In the genomic region with DNA sequence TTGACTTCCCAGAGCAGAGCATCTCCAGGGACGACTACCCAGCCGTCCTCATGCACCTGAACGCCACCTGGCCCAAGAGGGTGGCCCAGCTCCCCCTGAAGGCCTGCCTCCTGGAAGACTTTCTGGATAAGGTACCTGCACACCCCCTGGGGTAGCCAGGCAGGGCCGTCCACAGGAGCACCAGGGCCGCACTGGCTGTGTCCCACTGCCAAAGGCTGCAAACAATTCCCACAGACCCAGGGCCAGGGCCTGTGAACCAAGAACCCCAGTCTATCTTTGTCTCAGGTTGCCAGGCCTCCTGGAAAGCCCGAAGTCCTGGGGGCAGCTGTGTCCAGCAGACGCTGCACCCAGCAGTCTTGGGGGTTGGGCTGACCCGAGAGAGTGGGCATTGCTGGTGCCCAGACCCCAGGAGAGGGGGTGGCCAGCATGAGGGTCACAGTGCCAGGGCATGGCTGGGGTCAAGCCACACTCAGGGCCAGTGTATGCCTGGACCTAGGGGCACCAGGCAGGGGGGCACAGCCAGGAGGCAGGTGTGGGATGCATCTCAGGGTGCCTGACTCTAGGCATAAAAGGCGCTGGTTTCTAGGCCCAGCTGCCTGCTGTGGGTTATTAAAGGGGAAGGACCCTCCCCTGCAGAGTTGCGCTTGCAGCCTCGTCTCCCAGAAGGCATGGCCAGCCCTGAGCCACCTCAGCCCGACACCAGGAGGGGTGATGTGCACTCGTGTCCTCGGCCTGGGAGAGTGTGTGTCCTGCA, we compare ENCODE assay signal across 23 cellular contexts. TPM values are rescaled to one million over a fixed set of nuclear protein-coding genes. Genes with fewer than 3 reads are reported as not detected.
DNase-seq lines count a peak whose midpoint lies in the region; ATAC-seq, FAIRE-seq and TF ChIP-seq lines count a peak whose summit lies in the region.
"Had no signal": no experiment of that assay in that cellular context is flagged by ENCODE, and none has a peak within 500 bp of the region (broad histone marks: within the 10 kb centered on the region; RNA-seq: fewer than 3 reads in every experiment).

No MANE protein-coding gene starts in this region.

- CTCF ChIA-PET in HepG2 (lab: Yijun Ruan, JAX; ENCODE audit: low intra/inter-chr PET ratio, low total read pairs), result no interaction called here

- H3K27me3 ChIP-seq in HepG2 (ENCODE audit: control insufficient read depth in 1 of 2, insufficient read depth in 2 of 2, low read length in 2 of 2) (peaks cover 11 to 62% of the 10 kb centered on the region in 2 experiments), right lobe of liver (no peaks in the 10 kb centered on the region)

- POLR2A ChIA-PET in HepG2 (lab: Yijun Ruan, JAX), result no interaction called here

- no peak overlapping the region for H2AFZ ChIP-seq in HepG2 (ENCODE audit: low read length)

- H3K4me3 ChIP-seq in HepG2 (replicated peaks in 1 of 3; ENCODE audit: insufficient read depth in 1 of 3, low read depth in 2 of 3, low read length in 3 of 3), result no peak overlapping the region
- no peak overlapping the region for H3K4me3 ChIP-seq in right lobe of liver

- no peaks in the 10 kb centered on the region for H3K79me2 ChIP-seq in HepG2 (ENCODE audit: insufficient read depth, low read length)

- H3K9ac ChIP-seq in HepG2 (ENCODE audit: insufficient read depth, low read depth, low read length), result no peak overlapping the region

- TF ChIP-seq EP300 in HepG2 (IDR thresholded peaks at IDR 0.05; ENCODE audit: low read depth in 2 of 2, low read length in 2 of 2) (no peak), HepG2 (CRISPR knock-in tag; IDR thresholded peaks at IDR 0.05; ENCODE audit: borderline replicate concordance) (no peak)

- DNase-seq in HepG2 (ENCODE audit: low spot score) (no peak), right lobe of liver (no peak), ELF-1 (ENCODE audit: low read depth, low spot score) (peak; percentile 16), NCI-H69 (lab: John Stamatoyannopoulos, UW) (peak; percentile 10), urothelium cell line (ENCODE audit: low spot score) (no peak), SKM-1 treated with dmso at 0.1 percent for 144 hours (lab: John Stamatoyannopoulos, UW; ENCODE audit: unreplicated experiment) (no peak), cerebellar nuclear complex (lab: John Stamatoyannopoulos, UW) (no peak)
- DNase-seq: C1 segment of cervical spinal cord; Calu3; CD4-positive, alpha-beta memory T cell; COR-L47; DMS79; EL; GF-D8; GOT3; HCEC 1CT had no signal

- intact Hi-C loops in HepG2 (cut with micrococcal nuclease; ENCODE audit: unreplicated experiment) (no loop called here), right lobe of liver (cut with DNase I) (no loop called here)

- no peak for ATAC-seq in HepG2
- no peak for ATAC-seq in right lobe of liver

- peaks cover 7% of the 10 kb centered on the region; the same call in 1 of the 2 replicates for H4K20me1 ChIP-seq in HepG2 (ENCODE audit: insufficient read depth, low read length)

- H3K36me3 ChIP-seq in HepG2 (replicated peaks in 1 of 2; ENCODE audit: control insufficient read depth in 1 of 2, insufficient read depth in 2 of 2, low read length in 2 of 2) (no peaks in the 10 kb centered on the region), right lobe of liver (no peaks in the 10 kb centered on the region)

- H3K9me3 ChIP-seq in HepG2 (ENCODE audit: low read length), result no peaks in the 10 kb centered on the region
- H3K9me3 ChIP-seq in right lobe of liver, result no peaks in the 10 kb centered on the region

- in situ Hi-C loops in HepG2 (cut with HindIII; ENCODE audit: extremely low pct_ligation_motif_present, low pct_unique_long_range_greater_than_20kb), result no loop called here

- 4% methylated on average over 5 of the region's 14 CpGs for WGBS in HepG2 (ENCODE audit: low lambda C conversion rate)
- no CpG with 5 or more reads among the region's 14 CpGs for WGBS in right lobe of liver (ENCODE audit: insufficient coverage, low coverage, low lambda C conversion rate, missing lambda C conversion rate)

- FAIRE-seq in HepG2 (lab: Jason Lieb, UNC), result no peak
- FAIRE-seq in urothelium cell line (lab: Jason Lieb, UNC), result peak; percentile 71
- FAIRE-seq: GM12891, GM18507 had no signal

- TF ChIP-seq CTCF in HepG2 (CRISPR knock-in tag; IDR thresholded peaks at IDR 0.05) (no peak), right lobe of liver (IDR thresholded peaks at IDR 0.05) (no peak)

- no peak for TF ChIP-seq RAD21 in HepG2 (CRISPR knock-in tag; IDR thresholded peaks at IDR 0.05)

- peaks cover 3% of the 10 kb centered on the region; the same call in 1 of the 2 replicates for H3K4me1 ChIP-seq in HepG2 (ENCODE audit: insufficient read depth, low read length)
- H3K4me1 ChIP-seq in right lobe of liver, result no peaks in the 10 kb centered on the region

- TF ChIP-seq POLR2A in HepG2 (IDR thresholded peaks at IDR 0.05; ENCODE audit: insufficient read depth in 1 of 2, low read depth in 2 of 2, low read length in 2 of 2) (no peak), right lobe of liver (IDR thresholded peaks at IDR 0.05) (no peak)

- H3K27ac ChIP-seq in HepG2 (ENCODE audit: extremely low read length, insufficient read depth, low read length) (no peak overlapping the region), right lobe of liver (no peak overlapping the region)

- H3K4me2 ChIP-seq in HepG2 (ENCODE audit: low read depth, low read length), result no peak overlapping the region

- no TSS peak for BruUV-seq in HepG2 (replicated peaks; lab: Mats Ljungman, UMichigan)

RNA-seq across cellular contexts. Expression of gene SLC6A18, which starts 17.7 kb away (rescaled TPM):
- total RNA-seq in HepG2 (2016; rRNA removed; fragmentation: Illumina TruSeq; extraction: Trizol) (not detected in 2 replicates), right lobe of liver (not detected)
- not detected in 2 replicates for total RNA-seq in HepG2 (2016; cell fraction: cytosol; rRNA removed; fragmentation: Illumina TruSeq; extraction: Trizol; ENCODE audit: low read depth)
- total RNA-seq in HepG2 (2016; cell fraction: insoluble cytoplasmic fraction; rRNA removed; fragmentation: Illumina TruSeq; extraction: Trizol), result not detected in 2 replicates
- not detected in 2 replicates for total RNA-seq in HepG2 (2016; cell fraction: membrane; rRNA removed; fragmentation: Illumina TruSeq; extraction: Trizol)
- total RNA-seq in HepG2 (2016; cell fraction: nucleus; rRNA removed; fragmentation: Illumina TruSeq; extraction: Trizol), result not detected in 2 replicates
- not detected in 2 replicates for polyA plus RNA-seq in HepG2 (2011; rRNA removed)
- polyA plus RNA-seq in HepG2 (2011; cell fraction: cytosol; rRNA removed), result not detected in 2 replicates
- polyA plus RNA-seq in HepG2 (2011; cell fraction: nucleus; rRNA removed), result not detected in 2 replicates
- not detected in 2 replicates for polyA plus RNA-seq in HepG2 (2012)
- polyA plus RNA-seq in HepG2 (2016; cell fraction: cytosol; fragmentation: Illumina TruSeq; extraction: Trizol; ENCODE audit: low read depth), result not detected in 2 replicates
- polyA plus RNA-seq in HepG2 (2016; cell fraction: insoluble cytoplasmic fraction; fragmentation: Illumina TruSeq; extraction: Trizol; ENCODE audit: low read depth), result not detected in 2 replicates
- polyA plus RNA-seq in HepG2 (2016; cell fraction: membrane; fragmentation: Illumina TruSeq; extraction: Trizol; ENCODE audit: low read depth), result not detected in 2 replicates
- polyA plus RNA-seq in HepG2 (2016; cell fraction: nucleus; fragmentation: Illumina TruSeq; extraction: Trizol; ENCODE audit: insufficient read depth, low read depth), result not detected in 2 replicates
- polyA minus RNA-seq in HepG2 (2011; rRNA and poly(A)+ RNA removed; ENCODE audit: low replicate concordance), result not detected in 2 replicates
- not detected in 2 replicates for polyA minus RNA-seq in HepG2 (2011; cell fraction: cytosol; rRNA and poly(A)+ RNA removed)
- polyA minus RNA-seq in HepG2 (2011; cell fraction: nucleus; rRNA and poly(A)+ RNA removed), result not detected in 2 replicates
- total RNA-seq: A172; A673; Calu3; CD4-positive, alpha-beta memory T cell; G401; H7 had no signal
- polyA plus RNA-seq: BJ; CD4-positive, alpha-beta memory T cell had no signal

RNA-seq across cellular contexts. Expression of gene SLC6A19, which starts 41.5 kb away (rescaled TPM):
- total RNA-seq in HepG2 (2016; rRNA removed; fragmentation: Illumina TruSeq; extraction: Trizol) (0.02 TPM in 1 of 2 replicates, not detected in the other), right lobe of liver (under 1 TPM; 0.12 to 0.93 (median 0.41) TPM)
- total RNA-seq in HepG2 (2016; cell fraction: cytosol; rRNA removed; fragmentation: Illumina TruSeq; extraction: Trizol; ENCODE audit: low read depth), result not detected in 2 replicates
- total RNA-seq in HepG2 (2016; cell fraction: insoluble cytoplasmic fraction; rRNA removed; fragmentation: Illumina TruSeq; extraction: Trizol), result 0.06 TPM in 1 of 2 replicates, not detected in the other
- not detected in 2 replicates for total RNA-seq in HepG2 (2016; cell fraction: membrane; rRNA removed; fragmentation: Illumina TruSeq; extraction: Trizol)
- total RNA-seq in HepG2 (2016; cell fraction: nucleus; rRNA removed; fragmentation: Illumina TruSeq; extraction: Trizol), result not detected in 2 replicates
- polyA plus RNA-seq in HepG2 (2011; rRNA removed), result 0.01 TPM in 1 of 2 replicates, not detected in the other
- 0.01 TPM in 1 of 2 replicates, not detected in the other for polyA plus RNA-seq in HepG2 (2011; cell fraction: cytosol; rRNA removed)
- polyA plus RNA-seq in HepG2 (2011; cell fraction: nucleus; rRNA removed), result 0.06 and 0.07 TPM in 2 replicates
- polyA plus RNA-seq in HepG2 (2012), result not detected in 2 replicates
- not detected in 2 replicates for polyA plus RNA-seq in HepG2 (2016; cell fraction: cytosol; fragmentation: Illumina TruSeq; extraction: Trizol; ENCODE audit: low read depth)
- not detected in 2 replicates for polyA plus RNA-seq in HepG2 (2016; cell fraction: insoluble cytoplasmic fraction; fragmentation: Illumina TruSeq; extraction: Trizol; ENCODE audit: low read depth)
- polyA plus RNA-seq in HepG2 (2016; cell fraction: membrane; fragmentation: Illumina TruSeq; extraction: Trizol; ENCODE audit: low read depth), result not detected in 2 replicates
- 0.08 TPM in 1 of 2 replicates, not detected in the other for polyA plus RNA-seq in HepG2 (2016; cell fraction: nucleus; fragmentation: Illumina TruSeq; extraction: Trizol; ENCODE audit: insufficient read depth, low read depth)
- 0.02 and 0.12 TPM in 2 replicates for polyA minus RNA-seq in HepG2 (2011; rRNA and poly(A)+ RNA removed; ENCODE audit: low replicate concordance)
- polyA minus RNA-seq in HepG2 (2011; cell fraction: cytosol; rRNA and poly(A)+ RNA removed), result 0.09 TPM in 1 of 2 replicates, not detected in the other
- polyA minus RNA-seq in HepG2 (2011; cell fraction: nucleus; rRNA and poly(A)+ RNA removed), result not detected in 2 replicates
- total RNA-seq: A172; A673; Calu3; CD4-positive, alpha-beta memory T cell had no signal
- polyA plus RNA-seq: BJ; CD4-positive, alpha-beta memory T cell had no signal

RNA-seq across cellular contexts. Expression of gene TERT, which starts 52.0 kb away (rescaled TPM):
- 1.2 and 5.9 TPM in 2 replicates for total RNA-seq in HepG2 (2016; rRNA removed; fragmentation: Illumina TruSeq; extraction: Trizol)
- 6.1 and 7.1 TPM in 2 replicates for total RNA-seq in HepG2 (2016; cell fraction: cytosol; rRNA removed; fragmentation: Illumina TruSeq; extraction: Trizol; ENCODE audit: low read depth)
- 1.7 and 5.8 TPM in 2 replicates for total RNA-seq in HepG2 (2016; cell fraction: insoluble cytoplasmic fraction; rRNA removed; fragmentation: Illumina TruSeq; extraction: Trizol)
- 3.3 and 3.7 TPM in 2 replicates for total RNA-seq in HepG2 (2016; cell fraction: membrane; rRNA removed; fragmentation: Illumina TruSeq; extraction: Trizol)
- 7.1 and 8.7 TPM in 2 replicates for total RNA-seq in HepG2 (2016; cell fraction: nucleus; rRNA removed; fragmentation: Illumina TruSeq; extraction: Trizol)
- 3.5 and 4.3 TPM in 2 replicates for polyA plus RNA-seq in HepG2 (2011; rRNA removed)
- polyA plus RNA-seq in HepG2 (2011; cell fraction: cytosol; rRNA removed), result 0.68 and 2.0 TPM in 2 replicates
- polyA plus RNA-seq in HepG2 (2011; cell fraction: nucleus; rRNA removed), result 28.2 and 42.3 TPM in 2 replicates
- polyA plus RNA-seq in HepG2 (2012), result 1.7 and 2.9 TPM in 2 replicates
- 0.62 and 0.99 TPM in 2 replicates for polyA plus RNA-seq in HepG2 (2016; cell fraction: cytosol; fragmentation: Illumina TruSeq; extraction: Trizol; ENCODE audit: low read depth)
- 1.6 and 2.5 TPM in 2 replicates for polyA plus RNA-seq in HepG2 (2016; cell fraction: insoluble cytoplasmic fraction; fragmentation: Illumina TruSeq; extraction: Trizol; ENCODE audit: low read depth)
- polyA plus RNA-seq in HepG2 (2016; cell fraction: membrane; fragmentation: Illumina TruSeq; extraction: Trizol; ENCODE audit: low read depth), result 1.4 and 1.5 TPM in 2 replicates
- 24.5 and 26.8 TPM in 2 replicates for polyA plus RNA-seq in HepG2 (2016; cell fraction: nucleus; fragmentation: Illumina TruSeq; extraction: Trizol; ENCODE audit: insufficient read depth, low read depth)
- 0.30 and 3.4 TPM in 2 replicates for polyA minus RNA-seq in HepG2 (2011; rRNA and poly(A)+ RNA removed; ENCODE audit: low replicate concordance)
- polyA minus RNA-seq in HepG2 (2011; cell fraction: cytosol; rRNA and poly(A)+ RNA removed), result 1.9 and 2.0 TPM in 2 replicates
- 4.0 and 6.4 TPM in 2 replicates for polyA minus RNA-seq in HepG2 (2011; cell fraction: nucleus; rRNA and poly(A)+ RNA removed)
- not detected for total RNA-seq in right lobe of liver
- total RNA-seq: CD4-positive, alpha-beta memory T cell had no signal
- polyA plus RNA-seq: BJ had no signal

Comparison
In these comparisons a context has a peak if more than half of its experiments do, and no peak if none do; other contexts are left out.
1. DNase-seq: peak in ELF-1 (single experiment) and NCI-H69 (single experiment); none in HepG2 (single experiment), right lobe of liver (0 of 3), urothelium cell line (single experiment), SKM-1 treated with dmso at 0.1 percent for 144 hours (single experiment) and cerebellar nuclear complex (0 of 2).